Comparison of ENCODE assay signal across 26 cellular contexts in genomic region chr10:99125879-99126278, GRCh38.
"Had no signal": no experiment of that assay in that cellular context is flagged by ENCODE, and none has a peak within 500 bp of the region (broad histone marks: within the 10 kb centered on the region; RNA-seq: fewer than 3 reads in every experiment).

No MANE protein-coding gene starts in this region.

- H3K36me3 Mint-ChIP-seq: immature natural killer cell; naive B cell; natural killer cell treated with Interleukin-12 subunit alpha and Interleukin-12 subunit beta and Interleukin-15 and Interleukin-18, amount 100 ng/mL, for 72 hours; stimulated activated naive B cell treated with anti-CD40 and anti-IgM and Interleukin-4, amounts not matched to agents 10 μg/mL and 1 μg/mL and 100 μg/mL, for 72 hours had no signal

- H3K4me3 Mint-ChIP-seq: dendritic cell treated with granulocyte-macrophage colony-stimulating factor and Interleukin-4, amounts not matched to agents 40 ng/mL and 50 ng/mL, for 4 days; immature natural killer cell; naive B cell; natural killer cell treated with Interleukin-12 subunit alpha and Interleukin-12 subunit beta and Interleukin-15 and Interleukin-18, amount 100 ng/mL, for 72 hours; neural crest cell; stimulated activated naive B cell treated with anti-CD40 and anti-IgM and Interleukin-4, amounts not matched to agents 10 μg/mL and 1 μg/mL and 100 μg/mL, for 72 hours; stimulated activated naive CD8-positive, alpha-beta T cell treated with anti-CD3 and anti-CD28 coated beads, Interleukin-15, amount 100 ng/mL, for 72 hours had no signal

- ATAC-seq: foreskin keratinocyte; gastroesophageal sphincter; heart right ventricle; left colon; left ventricle myocardium superior; lower lobe of right lung; natural killer cell treated with Interleukin-12 subunit alpha and Interleukin-12 subunit beta and Interleukin-15 and Interleukin-18, amount 100 ng/mL, for 72 hours; right lobe of liver; stimulated activated naive B cell treated with anti-CD40 and anti-IgM and Interleukin-4, amounts not matched to agents 10 μg/mL and 1 μg/mL and 100 μg/mL, for 72 hours; stimulated activated naive CD8-positive, alpha-beta T cell treated with anti-CD3 and anti-CD28 coated beads, Interleukin-15, amount 100 ng/mL, for 72 hours; upper lobe of right lung had no signal

- H3K27ac Mint-ChIP-seq: dendritic cell treated with granulocyte-macrophage colony-stimulating factor and Interleukin-4, amounts not matched to agents 40 ng/mL and 50 ng/mL, for 4 days; immature natural killer cell; naive B cell; natural killer cell treated with Interleukin-12 subunit alpha and Interleukin-12 subunit beta and Interleukin-15 and Interleukin-18, amount 100 ng/mL, for 72 hours; progenitor cell of endocrine pancreas; stimulated activated naive B cell treated with anti-CD40 and anti-IgM and Interleukin-4, amounts not matched to agents 10 μg/mL and 1 μg/mL and 100 μg/mL, for 72 hours had no signal

- H3K27me3 Mint-ChIP-seq: dendritic cell treated with granulocyte-macrophage colony-stimulating factor and Interleukin-4, amounts not matched to agents 40 ng/mL and 50 ng/mL, for 4 days; natural killer cell treated with Interleukin-12 subunit alpha and Interleukin-12 subunit beta and Interleukin-15 and Interleukin-18, amount 100 ng/mL, for 72 hours; progenitor cell of endocrine pancreas; stimulated activated naive CD8-positive, alpha-beta T cell treated with anti-CD3 and anti-CD28 coated beads, Interleukin-15, amount 100 ng/mL, for 72 hours had no signal

- H3K4me1 Mint-ChIP-seq: immature natural killer cell; naive B cell; neural crest cell; stimulated activated naive B cell treated with anti-CD40 and anti-IgM and Interleukin-4, amounts not matched to agents 10 μg/mL and 1 μg/mL and 100 μg/mL, for 72 hours; stimulated activated naive CD8-positive, alpha-beta T cell treated with anti-CD3 and anti-CD28 coated beads, Interleukin-15, amount 100 ng/mL, for 72 hours had no signal

- FAIRE-seq: endothelial cell of umbilical vein, small intestine had no signal

- DNase-seq: colonic mucosa; effector CD8-positive, alpha-beta T cell; foreskin keratinocyte; heart right ventricle; hippocampal formation; immature natural killer cell; islet precursor cell; kidney glomerular epithelial cell; left colon; left ventricle myocardium superior; lower lobe of right lung; naive B cell; right lobe of liver; small intestine; stimulated activated CD4-positive, alpha-beta T cell treated with anti-CD3 and anti-CD28 coated beads, Interleukin-15, amount 100 ng/mL, for 24 hours; stimulated activated CD4-positive, alpha-beta T cell treated with anti-CD3 and anti-CD28 coated beads, Interleukin-2, amount 100 ng/mL, for 48 hours; stimulated activated naive B cell treated with anti-CD40 and anti-IgM and Interleukin-4, amounts not matched to agents 10 μg/mL and 1 μg/mL and 100 μg/mL, for 72 hours; stimulated activated naive CD8-positive, alpha-beta T cell treated with anti-CD3 and anti-CD28 coated beads, Interleukin-15, amount 100 ng/mL, for 72 hours; transverse colon; upper lobe of right lung had no signal
